ENCODE assay signal across 24 cellular contexts in the genomic region with DNA sequence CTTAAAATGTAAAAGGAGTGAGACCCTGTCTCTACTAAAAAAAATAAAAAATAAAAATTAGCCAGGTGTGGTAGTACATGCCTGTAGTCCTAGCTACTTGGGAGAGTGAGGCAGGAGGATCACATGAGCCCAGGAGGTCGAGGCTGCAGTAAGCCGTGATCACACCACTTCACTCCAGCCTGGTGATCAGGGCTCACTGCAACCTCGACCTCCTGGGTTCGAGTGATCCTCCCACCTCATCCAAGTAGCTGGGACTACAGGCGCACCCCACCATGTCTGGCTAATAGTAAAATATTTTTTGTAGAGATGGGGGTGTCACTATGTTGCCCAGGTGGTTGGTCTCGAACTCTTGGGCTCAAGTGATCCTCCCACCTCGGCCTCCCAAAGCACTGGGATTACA. TPM values are rescaled to one million over a fixed set of nuclear protein-coding genes. Genes with fewer than 3 reads are reported as not detected.
"Had no signal": no experiment of that assay in that cellular context is flagged by ENCODE, and none has a peak within 500 bp of the region (broad histone marks: within the 10 kb centered on the region; RNA-seq: fewer than 3 reads in every experiment).

No MANE protein-coding gene starts in this region.

- H3K27ac Mint-ChIP-seq: dendritic cell treated with granulocyte-macrophage colony-stimulating factor and Interleukin-4, amounts not matched to agents 40 ng/mL and 50 ng/mL, for 4 days; endodermal cell; memory B cell; natural killer cell; stimulated activated naive CD8-positive, alpha-beta T cell treated with anti-CD3 and anti-CD28 coated beads, Interleukin-15, amount 100 ng/mL, for 72 hours had no signal

- H2AFZ ChIP-seq: hepatocyte had no signal

- H3K4me3 ChIP-seq: gastrocnemius medialis, heart left ventricle, hepatocyte, lung, ovary, skin epidermis, suprapubic skin, transverse colon, upper lobe of right lung, uterus had no signal

- H3K36me3 ChIP-seq: gastrocnemius medialis, heart left ventricle, ovary, suprapubic skin, transverse colon, upper lobe of right lung, uterus had no signal

- H3K27ac ChIP-seq: epithelial cell of prostate, gastrocnemius medialis, heart left ventricle, hepatocyte, ovary, skin epidermis, suprapubic skin, transverse colon, upper lobe of right lung, uterus had no signal

- H3K9me3 ChIP-seq: gastrocnemius medialis, heart left ventricle, ovary, suprapubic skin, transverse colon, upper lobe of right lung, uterus had no signal

- H3K36me3 Mint-ChIP-seq: memory B cell, natural killer cell had no signal

- H3K79me2 ChIP-seq: hepatocyte had no signal

- H3K4me3 Mint-ChIP-seq: dendritic cell treated with granulocyte-macrophage colony-stimulating factor and Interleukin-4, amounts not matched to agents 40 ng/mL and 50 ng/mL, for 4 days; endodermal cell; memory B cell; natural killer cell; stimulated activated naive CD8-positive, alpha-beta T cell treated with anti-CD3 and anti-CD28 coated beads, Interleukin-15, amount 100 ng/mL, for 72 hours had no signal

- H3K4me1 Mint-ChIP-seq: endodermal cell; natural killer cell; stimulated activated naive CD8-positive, alpha-beta T cell treated with anti-CD3 and anti-CD28 coated beads, Interleukin-15, amount 100 ng/mL, for 72 hours had no signal

- H3K4me1 ChIP-seq: upper lobe of right lung, uterus had no signal

- H3K9me3 Mint-ChIP-seq: dendritic cell treated with granulocyte-macrophage colony-stimulating factor and Interleukin-4, amounts not matched to agents 40 ng/mL and 50 ng/mL, for 4 days; endodermal cell; memory B cell; natural killer cell; stimulated activated naive CD8-positive, alpha-beta T cell treated with anti-CD3 and anti-CD28 coated beads, Interleukin-15, amount 100 ng/mL, for 72 hours had no signal

- H3K27me3 ChIP-seq: ovary, uterus had no signal

- DNase-seq: foreskin fibroblast; gastrocnemius medialis; heart left ventricle; kidney; natural killer cell; occipital lobe; stimulated activated CD4-positive, alpha-beta T cell treated with anti-CD3 and anti-CD28 coated beads, Interleukin-15, amount 100 ng/mL, for 24 hours; stimulated activated CD4-positive, alpha-beta T cell treated with anti-CD3 and anti-CD28 coated beads, Interleukin-4, amount 100 ng/mL, for 1 hour; stimulated activated CD8-positive, alpha-beta memory T cell treated with anti-CD3 and anti-CD28 coated beads, Interleukin-4, amount 100 ng/mL, for 48 hours; stimulated activated naive CD8-positive, alpha-beta T cell treated with anti-CD3 and anti-CD28 coated beads, Interleukin-15, amount 100 ng/mL, for 72 hours; transverse colon; upper lobe of right lung; uterus had no signal

- H3K4me2 ChIP-seq: hepatocyte had no signal

RNA-seq across cellular contexts. Expression of a gene that starts 8.1 kb away (rescaled TPM):
- total RNA-seq: endodermal cell, left lobe of liver, mononuclear cell, natural killer cell, suprapubic skin had no signal

RNA-seq across cellular contexts. Expression of a gene that starts 16.8 kb away (rescaled TPM):
- total RNA-seq: mononuclear cell, natural killer cell had no signal

RNA-seq across cellular contexts. Expression of a gene that starts 17.0 kb away (rescaled TPM):
- total RNA-seq: gastrocnemius medialis, heart left ventricle, hepatocyte, left lobe of liver, mononuclear cell, natural killer cell, transverse colon had no signal

RNA-seq across cellular contexts. Expression of a gene that starts 34.3 kb away (rescaled TPM):
- total RNA-seq: hepatocyte, kidney, left lobe of liver, mononuclear cell, suprapubic skin, upper lobe of right lung had no signal
